In the genomic region with DNA sequence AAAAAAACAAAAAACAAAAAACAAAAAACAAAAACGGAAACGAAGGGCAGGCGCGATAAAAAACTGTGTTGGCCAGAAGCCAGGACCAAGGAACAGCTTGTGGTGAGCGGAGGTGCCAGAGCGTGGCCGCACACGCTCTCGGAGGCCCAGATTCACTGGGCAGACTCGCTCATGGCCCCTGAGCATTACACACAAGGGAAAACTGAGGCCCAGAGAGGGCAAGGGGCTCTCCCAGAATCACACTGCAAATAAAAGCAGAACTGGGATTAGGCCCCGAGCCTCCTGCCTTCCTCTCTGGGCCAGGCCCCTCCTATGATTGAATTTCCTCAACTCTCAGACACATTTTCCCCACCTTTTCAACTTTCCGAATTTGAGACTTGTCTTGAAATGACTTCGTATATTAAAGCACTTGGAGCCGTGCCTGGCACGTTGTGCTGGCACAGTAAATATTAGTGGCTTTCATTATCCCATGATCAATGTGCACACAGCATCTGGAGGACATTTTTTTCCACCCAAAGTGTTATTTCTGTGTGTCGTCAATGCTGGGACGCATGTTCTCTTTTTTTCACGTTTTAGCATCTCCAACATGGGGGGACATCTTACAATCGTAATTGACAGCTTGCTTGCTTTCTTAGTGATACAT, we compare ENCODE assay signal across 22 cellular contexts. TPM values are rescaled to one million over a fixed set of nuclear protein-coding genes. Genes with fewer than 3 reads are reported as not detected.
A peak's percentile ranks its signal among the peaks of the same experiment; 100 is the strongest.
DNase-seq lines count a peak whose midpoint lies in the region; ATAC-seq, FAIRE-seq and TF ChIP-seq lines count a peak whose summit lies in the region.
"Had no signal": no experiment of that assay in that cellular context is flagged by ENCODE, and none has a peak within 500 bp of the region (broad histone marks: within the 10 kb centered on the region; RNA-seq: fewer than 3 reads in every experiment).

No MANE protein-coding gene starts in this region.

- TF ChIP-seq POLR2A in HepG2 (IDR thresholded peaks at IDR 0.05; ENCODE audit: insufficient read depth in 1 of 2, low read depth in 2 of 2, low read length in 2 of 2) = no peak
- TF ChIP-seq POLR2A in right lobe of liver (IDR thresholded peaks at IDR 0.05) = no peak

- TF ChIP-seq EP300 in HepG2 (IDR thresholded peaks at IDR 0.05; ENCODE audit: low read depth in 2 of 2, low read length in 2 of 2) (no peak), HepG2 (CRISPR knock-in tag; IDR thresholded peaks at IDR 0.05; ENCODE audit: borderline replicate concordance) (no peak)

- H3K4me1 ChIP-seq in HepG2 (ENCODE audit: insufficient read depth, low read length) (peaks cover 47% of the 10 kb centered on the region), right lobe of liver (no peaks in the 10 kb centered on the region), HEK293 (ENCODE audit: control insufficient read depth, insufficient read depth, low read length) (peaks cover 3% of the 10 kb centered on the region; the same call in 1 of the 2 replicates), RWPE2 (ENCODE audit: insufficient read depth, poor library complexity, severe bottlenecking) (peaks cover 50% of the 10 kb centered on the region), small intestine (ENCODE audit: control insufficient read depth in 2 of 2, insufficient read depth in 1 of 2, low read depth in 1 of 2, low read length in 1 of 2) (peaks cover 0 to 4% of the 10 kb centered on the region in 2 donors)

- CTCF ChIA-PET in HepG2 (lab: Yijun Ruan, JAX; ENCODE audit: low intra/inter-chr PET ratio, low total read pairs) = no interaction called here
- CTCF ChIA-PET in HEK293 (lab: Yijun Ruan, JAX) = interaction anchor here (1.0 kb wide), 1 partner anchor 61 kb away, joined by 3 read pairs; no protein-coding TSS in a partner anchor

- H4K20me1 ChIP-seq in HepG2 (ENCODE audit: insufficient read depth, low read length) = no peaks in the 10 kb centered on the region

- POLR2A ChIA-PET in HepG2 (lab: Yijun Ruan, JAX) (no interaction called here), HEK293 (lab: Yijun Ruan, JAX) (no interaction called here)

- 36% methylated on average over 19 of the region's 19 CpGs for WGBS in HepG2 (ENCODE audit: low lambda C conversion rate)
- WGBS in right lobe of liver (ENCODE audit: insufficient coverage, low coverage, low lambda C conversion rate, missing lambda C conversion rate) = 60% methylated on average over 17 of the region's 19 CpGs
- 57 to 70% (median 61%) methylated on average over 19 of the region's 19 CpGs for WGBS in small intestine, 3 donors

- no TSS peak for BruUV-seq in HepG2 (replicated peaks; lab: Mats Ljungman, UMichigan)

- H3K36me3 ChIP-seq in HepG2 (replicated peaks in 1 of 2; ENCODE audit: control insufficient read depth in 1 of 2, insufficient read depth in 2 of 2, low read length in 2 of 2) (no peaks in the 10 kb centered on the region), right lobe of liver (no peaks in the 10 kb centered on the region), HEK293 (ENCODE audit: control insufficient read depth in 2 of 2, insufficient read depth in 1 of 2, low read length in 2 of 2) (no peaks in the 10 kb centered on the region), RWPE2 (ENCODE audit: low read depth) (no peaks in the 10 kb centered on the region), small intestine (ENCODE audit: control insufficient read depth in 2 of 2, insufficient read depth in 2 of 2, low read length in 2 of 2) (no peaks in the 10 kb centered on the region)
- H3K36me3 ChIP-seq: Peyer's patch, vagina had no signal

- H3K4me3 ChIP-seq in HepG2 (replicated peaks in 1 of 3; ENCODE audit: insufficient read depth in 1 of 3, low read depth in 2 of 3, low read length in 3 of 3) (no peak overlapping the region), right lobe of liver (no peak overlapping the region), HEK293 (ENCODE audit: low read depth, low read length) (no peak overlapping the region), RWPE2 (ENCODE audit: severe bottlenecking) (no peak overlapping the region), small intestine (ENCODE audit: low read depth in 1 of 2, low read length in 2 of 2) (no peak overlapping the region)
- H3K4me3 ChIP-seq: Peyer's patch, vagina had no signal

- H3K4me3 Mint-ChIP-seq in stimulated activated naive B cell treated with anti-CD40 and anti-IgM and Interleukin-4, amounts not matched to agents 10 μg/mL and 1 μg/mL and 100 μg/mL, for 72 hours = no peak overlapping the region
- H3K4me3 Mint-ChIP-seq: activated CD4-positive, alpha-beta memory T cell treated with anti-CD3 and anti-CD28 coated beads for 36 hours; endodermal cell; naive thymus-derived CD8-positive, alpha-beta T cell had no signal

- peaks cover 12 to 94% of the 10 kb centered on the region in 2 experiments for H3K27me3 ChIP-seq in HepG2 (ENCODE audit: control insufficient read depth in 1 of 2, insufficient read depth in 2 of 2, low read length in 2 of 2)
- no peaks in the 10 kb centered on the region for H3K27me3 ChIP-seq in right lobe of liver
- H3K27me3 ChIP-seq in RWPE2 (ENCODE audit: insufficient read depth, poor library complexity, severe bottlenecking) = no peaks in the 10 kb centered on the region
- H3K27me3 ChIP-seq in small intestine (ENCODE audit: control insufficient read depth in 2 of 2, insufficient read depth in 2 of 2, low read length in 2 of 2) = peaks cover 0 to 7% of the 10 kb centered on the region in 2 donors

- ATAC-seq in HepG2 (no peak), right lobe of liver (no peak), RWPE2 (ENCODE audit: low read depth) (no peak)
- peak; percentile 17 to 39 for ATAC-seq in stimulated activated naive B cell treated with anti-CD40 and anti-IgM and Interleukin-4, amounts not matched to agents 10 μg/mL and 1 μg/mL and 100 μg/mL, for 72 hours (replicated peaks)
- ATAC-seq: left lobe of liver; naive thymus-derived CD8-positive, alpha-beta T cell had no signal

- TF ChIP-seq CTCF in HepG2 (CRISPR knock-in tag; IDR thresholded peaks at IDR 0.05) (no peak), right lobe of liver (IDR thresholded peaks at IDR 0.05) (no peak), HEK293 (tag by site-specific recombination; IDR thresholded peaks at IDR 0.05) (no peak), RWPE2 (IDR thresholded peaks at IDR 0.05; ENCODE audit: poor library complexity, severe bottlenecking) (no peak)

- no peak for TF ChIP-seq RAD21 in HepG2 (CRISPR knock-in tag; IDR thresholded peaks at IDR 0.05)

- peak overlapping the region; percentile 3 for H3K27ac Mint-ChIP-seq in stimulated activated naive B cell treated with anti-CD40 and anti-IgM and Interleukin-4, amounts not matched to agents 10 μg/mL and 1 μg/mL and 100 μg/mL, for 72 hours
- H3K27ac Mint-ChIP-seq: activated CD4-positive, alpha-beta memory T cell treated with anti-CD3 and anti-CD28 coated beads for 36 hours; endodermal cell had no signal

- peaks cover 45 to 69% of the 10 kb centered on the region in 2 donors for H3K27me3 Mint-ChIP-seq in stimulated activated naive B cell treated with anti-CD40 and anti-IgM and Interleukin-4, amounts not matched to agents 10 μg/mL and 1 μg/mL and 100 μg/mL, for 72 hours

- H3K4me2 ChIP-seq in HepG2 (ENCODE audit: low read depth, low read length) = no peak overlapping the region

- in situ Hi-C loops in HepG2 (cut with HindIII; ENCODE audit: extremely low pct_ligation_motif_present, low pct_unique_long_range_greater_than_20kb) = no loop called here

- no peaks in the 10 kb centered on the region for H3K36me3 Mint-ChIP-seq in stimulated activated naive B cell treated with anti-CD40 and anti-IgM and Interleukin-4, amounts not matched to agents 10 μg/mL and 1 μg/mL and 100 μg/mL, for 72 hours
- H3K36me3 Mint-ChIP-seq: activated CD4-positive, alpha-beta memory T cell treated with anti-CD3 and anti-CD28 coated beads for 36 hours; naive thymus-derived CD8-positive, alpha-beta T cell had no signal

- no peaks in the 10 kb centered on the region for H3K79me2 ChIP-seq in HepG2 (ENCODE audit: insufficient read depth, low read length)

- FAIRE-seq in HepG2 (lab: Jason Lieb, UNC) (no peak), small intestine (lab: Jason Lieb, UNC) (no peak)

- no peak for DNase-seq in HepG2 (ENCODE audit: low spot score)
- DNase-seq in right lobe of liver = no peak
- no peak for DNase-seq in RWPE2 (ENCODE audit: low spot score)
- peak; percentile 27 for DNase-seq in stimulated activated naive B cell treated with anti-CD40 and anti-IgM and Interleukin-4, amounts not matched to agents 10 μg/mL and 1 μg/mL and 100 μg/mL, for 72 hours
- DNase-seq in small intestine = no peak
- DNase-seq in activated CD4-positive, alpha-beta T cell treated with anti-CD3 and anti-CD28 coated beads, Interleukin-2, amount 50 U/mL, for 1 hour = no peak
- DNase-seq in NCI-H524 (lab: John Stamatoyannopoulos, UW) = no peak
- DNase-seq: ACHN; activated CD4-positive, alpha-beta memory T cell treated with anti-CD3 and anti-CD28 coated beads for 36 hours; activated effector memory CD4-positive, alpha-beta T cell treated with anti-CD3 and anti-CD28 coated beads, Interleukin-2, amount 50 U/mL, for 16 hours; endodermal cell; naive thymus-derived CD8-positive, alpha-beta T cell; NCI-H446 treated with DMSO at 0.1 percent for 48 hours; retina; stimulated activated CD4-positive, alpha-beta T cell treated with anti-CD3 and anti-CD28 coated beads, Interleukin-4, amount 100 ng/mL, for 4 hours; stimulated activated naive CD4-positive, alpha-beta T cell treated with Interleukin-2 at 50 U/mL for 16 hours had no signal

- intact Hi-C loops in HepG2 (cut with micrococcal nuclease; ENCODE audit: unreplicated experiment) = no loop called here
- intact Hi-C loops in right lobe of liver (cut with DNase I) = no loop called here

- no peak overlapping the region for H3K9ac ChIP-seq in HepG2 (ENCODE audit: insufficient read depth, low read depth, low read length)

- H3K27ac ChIP-seq in HepG2 (ENCODE audit: extremely low read length, insufficient read depth, low read length) = no peak overlapping the region
- H3K27ac ChIP-seq in right lobe of liver = no peak overlapping the region
- H3K27ac ChIP-seq in HEK293 (ENCODE audit: extremely low read depth, low read depth, low read length) = no peak overlapping the region
- H3K27ac ChIP-seq in RWPE2 (ENCODE audit: poor library complexity, severe bottlenecking) = peak overlapping the region; percentile 70
- no peak overlapping the region for H3K27ac ChIP-seq in small intestine (ENCODE audit: low read depth in 1 of 2, low read length in 1 of 2)
- H3K27ac ChIP-seq: Peyer's patch, vagina had no signal

- H2AFZ ChIP-seq in HepG2 (ENCODE audit: low read length) = no peak overlapping the region

- H3K9me3 ChIP-seq in HepG2 (ENCODE audit: low read length) (no peaks in the 10 kb centered on the region), right lobe of liver (no peaks in the 10 kb centered on the region), HEK293 (ENCODE audit: control insufficient read depth, insufficient read depth, low read depth, low read length) (no peaks in the 10 kb centered on the region), RWPE2 (ENCODE audit: severe bottlenecking) (peaks cover 2% of the 10 kb centered on the region), small intestine (ENCODE audit: control insufficient read depth, low read depth) (no peaks in the 10 kb centered on the region)
- H3K9me3 ChIP-seq: Peyer's patch, vagina had no signal

- no peaks in the 10 kb centered on the region for H3K9me3 Mint-ChIP-seq in stimulated activated naive B cell treated with anti-CD40 and anti-IgM and Interleukin-4, amounts not matched to agents 10 μg/mL and 1 μg/mL and 100 μg/mL, for 72 hours
- H3K9me3 Mint-ChIP-seq: activated CD4-positive, alpha-beta memory T cell treated with anti-CD3 and anti-CD28 coated beads for 36 hours; endodermal cell; naive thymus-derived CD8-positive, alpha-beta T cell had no signal

- peaks cover 34 to 42% of the 10 kb centered on the region in 2 donors for H3K4me1 Mint-ChIP-seq in stimulated activated naive B cell treated with anti-CD40 and anti-IgM and Interleukin-4, amounts not matched to agents 10 μg/mL and 1 μg/mL and 100 μg/mL, for 72 hours

RNA-seq across cellular contexts. Expression of a gene that starts 7.4 kb away (rescaled TPM):
- total RNA-seq in HepG2 (2016; rRNA removed; fragmentation: Illumina TruSeq; extraction: Trizol) (0.89 TPM in 1 of 2 replicates, not detected in the other), right lobe of liver (not detected)
- 4.4 and 6.3 TPM in 2 replicates for total RNA-seq in HepG2 (2016; cell fraction: cytosol; rRNA removed; fragmentation: Illumina TruSeq; extraction: Trizol; ENCODE audit: low read depth)
- 0.74 and 1.1 TPM in 2 replicates for total RNA-seq in HepG2 (2016; cell fraction: insoluble cytoplasmic fraction; rRNA removed; fragmentation: Illumina TruSeq; extraction: Trizol)
- 2.3 and 4.5 TPM in 2 replicates for total RNA-seq in HepG2 (2016; cell fraction: membrane; rRNA removed; fragmentation: Illumina TruSeq; extraction: Trizol)
- total RNA-seq in HepG2 (2016; cell fraction: nucleus; rRNA removed; fragmentation: Illumina TruSeq; extraction: Trizol) = 0.56 TPM in 1 of 2 replicates, not detected in the other
- polyA plus RNA-seq in HepG2 (2011; rRNA removed) (0.55 and 1.3 TPM in 2 replicates), small intestine (1 to 10 TPM in 1 of 3 donors, not detected in 2; 1.5 TPM)
- polyA plus RNA-seq in HepG2 (2011; cell fraction: cytosol; rRNA removed) = 0.55 and 1.1 TPM in 2 replicates
- 0.40 and 1.6 TPM in 2 replicates for polyA plus RNA-seq in HepG2 (2011; cell fraction: nucleus; rRNA removed)
- 0.09 TPM in 1 of 2 replicates, not detected in the other for polyA plus RNA-seq in HepG2 (2012)
- polyA plus RNA-seq in HepG2 (2016; cell fraction: cytosol; fragmentation: Illumina TruSeq; extraction: Trizol; ENCODE audit: low read depth) = 5.8 and 6.8 TPM in 2 replicates
- 0.68 TPM in 1 of 2 replicates, not detected in the other for polyA plus RNA-seq in HepG2 (2016; cell fraction: insoluble cytoplasmic fraction; fragmentation: Illumina TruSeq; extraction: Trizol; ENCODE audit: low read depth)
- 2.8 and 3.7 TPM in 2 replicates for polyA plus RNA-seq in HepG2 (2016; cell fraction: membrane; fragmentation: Illumina TruSeq; extraction: Trizol; ENCODE audit: low read depth)
- 0.70 and 1.6 TPM in 2 replicates for polyA plus RNA-seq in HepG2 (2016; cell fraction: nucleus; fragmentation: Illumina TruSeq; extraction: Trizol; ENCODE audit: insufficient read depth, low read depth)
- polyA minus RNA-seq in HepG2 (2011; rRNA and poly(A)+ RNA removed; ENCODE audit: low replicate concordance) = 0.92 and 8.0 TPM in 2 replicates
- polyA minus RNA-seq in HepG2 (2011; cell fraction: cytosol; rRNA and poly(A)+ RNA removed) = 0.62 TPM in 1 of 2 replicates, not detected in the other
- 1.3 TPM in 1 of 2 replicates, not detected in the other for polyA minus RNA-seq in HepG2 (2011; cell fraction: nucleus; rRNA and poly(A)+ RNA removed)
- total RNA-seq: activated CD4-positive, alpha-beta memory T cell treated with anti-CD3 and anti-CD28 coated beads for 36 hours; left lobe of liver; naive thymus-derived CD8-positive, alpha-beta T cell; T-helper 2 cell treated with Interferon-gamma antibody and Interleukin-4, amounts not matched to agents 100 ng/mL and 5 ng/mL, for 36 hours; vagina had no signal
- polyA plus RNA-seq: naive thymus-derived CD8-positive, alpha-beta T cell had no signal

RNA-seq across cellular contexts. Expression of a gene that starts 35.0 kb away (rescaled TPM):
- total RNA-seq in HepG2 (2016; rRNA removed; fragmentation: Illumina TruSeq; extraction: Trizol) = not detected in 2 replicates
- total RNA-seq in HepG2 (2016; cell fraction: cytosol; rRNA removed; fragmentation: Illumina TruSeq; extraction: Trizol; ENCODE audit: low read depth) = not detected in 2 replicates
- not detected in 2 replicates for total RNA-seq in HepG2 (2016; cell fraction: insoluble cytoplasmic fraction; rRNA removed; fragmentation: Illumina TruSeq; extraction: Trizol)
- not detected in 2 replicates for total RNA-seq in HepG2 (2016; cell fraction: membrane; rRNA removed; fragmentation: Illumina TruSeq; extraction: Trizol)
- not detected in 2 replicates for total RNA-seq in HepG2 (2016; cell fraction: nucleus; rRNA removed; fragmentation: Illumina TruSeq; extraction: Trizol)
- polyA plus RNA-seq in HepG2 (2011; rRNA removed) = not detected in 2 replicates
- not detected in 2 replicates for polyA plus RNA-seq in HepG2 (2011; cell fraction: cytosol; rRNA removed)
- polyA plus RNA-seq in HepG2 (2011; cell fraction: nucleus; rRNA removed) = not detected in 2 replicates
- 0.15 TPM in 1 of 2 replicates, not detected in the other for polyA plus RNA-seq in HepG2 (2012)
- polyA plus RNA-seq in HepG2 (2016; cell fraction: cytosol; fragmentation: Illumina TruSeq; extraction: Trizol; ENCODE audit: low read depth) = not detected in 2 replicates
- polyA plus RNA-seq in HepG2 (2016; cell fraction: insoluble cytoplasmic fraction; fragmentation: Illumina TruSeq; extraction: Trizol; ENCODE audit: low read depth) = not detected in 2 replicates
- polyA plus RNA-seq in HepG2 (2016; cell fraction: membrane; fragmentation: Illumina TruSeq; extraction: Trizol; ENCODE audit: low read depth) = not detected in 2 replicates
- not detected in 2 replicates for polyA plus RNA-seq in HepG2 (2016; cell fraction: nucleus; fragmentation: Illumina TruSeq; extraction: Trizol; ENCODE audit: insufficient read depth, low read depth)
- not detected in 2 replicates for polyA minus RNA-seq in HepG2 (2011; rRNA and poly(A)+ RNA removed; ENCODE audit: low replicate concordance)
- not detected in 2 replicates for polyA minus RNA-seq in HepG2 (2011; cell fraction: cytosol; rRNA and poly(A)+ RNA removed)
- not detected in 2 replicates for polyA minus RNA-seq in HepG2 (2011; cell fraction: nucleus; rRNA and poly(A)+ RNA removed)
- 1 to 10 TPM in 1 of 6 experiments, not detected in 5; 3.3 TPM for total RNA-seq in right lobe of liver
- polyA plus RNA-seq in small intestine = under 1 TPM in 1 of 3 donors, not detected in 2; 0.12 TPM
- total RNA-seq: activated CD4-positive, alpha-beta memory T cell treated with anti-CD3 and anti-CD28 coated beads for 36 hours; Daoy; endodermal cell; left lobe of liver; naive thymus-derived CD8-positive, alpha-beta T cell; Peyer's patch; T-helper 2 cell treated with Interferon-gamma antibody and Interleukin-4, amounts not matched to agents 100 ng/mL and 5 ng/mL, for 36 hours; vagina had no signal
- polyA plus RNA-seq: naive thymus-derived CD8-positive, alpha-beta T cell had no signal

Comparison
In these comparisons a context has a peak if more than half of its experiments do, and no peak if none do; other contexts are left out.
1. ATAC-seq: peak in stimulated activated naive B cell treated with anti-CD40 and anti-IgM and Interleukin-4, amounts not matched to agents 10 μg/mL and 1 μg/mL and 100 μg/mL, for 72 hours (2 of 2); none in HepG2 (single experiment), right lobe of liver (0 of 4) and RWPE2 (single experiment).